1 cellular context compared by ENCODE assay signal in genomic region chr3:15339786-15340215, GRCh38.
TF ChIP-seq lines count a peak whose summit lies in the region.

No MANE protein-coding gene starts in this region.

TF ChIP-seq in K562, 482 proteins besides CTCF, POLR2A, EP300 and RAD21 (continued from another document and continues in another):
- TF ChIP-seq CUX1 (CRISPR knock-in tag; IDR thresholded peaks at IDR 0.05) = no peak
- TF ChIP-seq OTX1 (CRISPR knock-in tag; IDR thresholded peaks at IDR 0.05) = no peak
- TF ChIP-seq ZNF239 (CRISPR knock-in tag; IDR thresholded peaks at IDR 0.05) = no peak
- TF ChIP-seq RFX1 (IDR thresholded peaks at IDR 0.05) = no peak
- TF ChIP-seq XRCC5 (IDR thresholded peaks at IDR 0.05; ENCODE audit: low read depth, low read length) = no peak
- no peak for TF ChIP-seq POLR2AphosphoS2 (IDR thresholded peaks at IDR 0.05; ENCODE audit: low read length)
- TF ChIP-seq SREBF2 (CRISPR knock-in tag; IDR thresholded peaks at IDR 0.05) = no peak
- TF ChIP-seq REST (CRISPR knock-in tag; IDR thresholded peaks at IDR 0.05; ENCODE audit: low read depth) = no peak
- TF ChIP-seq ATF3 (IDR thresholded peaks at IDR 0.05) = peak; percentile 97
- TF ChIP-seq ATF3 (CRISPR knock-in tag; conservative IDR thresholded peaks at IDR 0.05) = peak; percentile 61; the same call in 1 of the 2 replicates
- no peak for TF ChIP-seq RBM15 (IDR thresholded peaks at IDR 0.05; ENCODE audit: insufficient read depth, low read length)
- TF ChIP-seq ETV5 (CRISPR knock-in tag; IDR thresholded peaks at IDR 0.05; ENCODE audit: low read depth) = no peak
- TF ChIP-seq CHCHD3 (CRISPR knock-in tag; IDR thresholded peaks at IDR 0.05) = no peak
- TF ChIP-seq PRPF4 (IDR thresholded peaks at IDR 0.05; ENCODE audit: insufficient read depth, low read depth, low read length, poor library complexity, severe bottlenecking) = no peak
- TF ChIP-seq MEIS2 (IDR thresholded peaks at IDR 0.05; ENCODE audit: partially characterized antibody) = peak; percentile 91
- TF ChIP-seq NKRF (IDR thresholded peaks at IDR 0.05; ENCODE audit: borderline replicate concordance) = no peak
- TF ChIP-seq POLR3A (IDR thresholded peaks at IDR 0.05; ENCODE audit: borderline replicate concordance, extremely low read depth, insufficient read depth, insufficient read length) = no peak
- TF ChIP-seq SRSF1 (IDR thresholded peaks at IDR 0.05; ENCODE audit: low read depth, low read length) = no peak
- TF ChIP-seq GTF2E2 (tag; IDR thresholded peaks at IDR 0.05) = no peak
- no peak for TF ChIP-seq FUS (optimal IDR thresholded peaks at IDR 0.05; ENCODE audit: low read depth, low read length)
- TF ChIP-seq NR2C2 (CRISPR knock-in tag; IDR thresholded peaks at IDR 0.05) = no peak
- TF ChIP-seq NR2C2 (tag; IDR thresholded peaks at IDR 0.05) = peak; percentile 49; the same call in 1 of the 2 replicates
- no peak for TF ChIP-seq ID3 (CRISPR knock-in tag; IDR thresholded peaks at IDR 0.05)
- no peak for TF ChIP-seq ID3 (tag; IDR thresholded peaks at IDR 0.05)
- TF ChIP-seq NUFIP1 (IDR thresholded peaks at IDR 0.05; ENCODE audit: partially characterized antibody) = no peak
- no peak for TF ChIP-seq TFAP4 (CRISPR knock-in tag; IDR thresholded peaks at IDR 0.05; ENCODE audit: borderline replicate concordance)
- TF ChIP-seq SIX5 (IDR thresholded peaks at IDR 0.05; ENCODE audit: borderline replicate concordance in 1 of 2, insufficient read depth in 1 of 2, low read depth in 1 of 2, low read length in 2 of 2) = no peak
- no peak for TF ChIP-seq ZBTB11 (CRISPR knock-in tag; IDR thresholded peaks at IDR 0.05)
- no peak for TF ChIP-seq ZMIZ1 (IDR thresholded peaks at IDR 0.05; ENCODE audit: low read depth in 2 of 2, low read length in 2 of 2)
- TF ChIP-seq XRCC4 (IDR thresholded peaks at IDR 0.05; ENCODE audit: extremely low read depth, insufficient read depth, insufficient read length) = no peak
- no peak for TF ChIP-seq ZNF583 (CRISPR knock-in tag; IDR thresholded peaks at IDR 0.05)
- TF ChIP-seq ZNF347 (CRISPR knock-in tag; IDR thresholded peaks at IDR 0.05; ENCODE audit: low read depth) = no peak
- TF ChIP-seq SNRNP70 (optimal IDR thresholded peaks at IDR 0.05; ENCODE audit: low read depth, low read length) = no peak
- no peak for TF ChIP-seq CGGBP1 (CRISPR knock-in tag; IDR thresholded peaks at IDR 0.05)
- no peak for TF ChIP-seq ZBED1 (IDR thresholded peaks at IDR 0.05)
- TF ChIP-seq SMARCB1 (IDR thresholded peaks at IDR 0.05; ENCODE audit: insufficient read length, low read depth) = no peak
- 0 out of 4 replicates have a peak, but pooled peaks of 1 of the 2 experiments have one; percentile 30 for TF ChIP-seq HDAC1 (IDR thresholded peaks at IDR 0.05)
